21 cellular contexts compared by ENCODE assay signal in the genomic region with DNA sequence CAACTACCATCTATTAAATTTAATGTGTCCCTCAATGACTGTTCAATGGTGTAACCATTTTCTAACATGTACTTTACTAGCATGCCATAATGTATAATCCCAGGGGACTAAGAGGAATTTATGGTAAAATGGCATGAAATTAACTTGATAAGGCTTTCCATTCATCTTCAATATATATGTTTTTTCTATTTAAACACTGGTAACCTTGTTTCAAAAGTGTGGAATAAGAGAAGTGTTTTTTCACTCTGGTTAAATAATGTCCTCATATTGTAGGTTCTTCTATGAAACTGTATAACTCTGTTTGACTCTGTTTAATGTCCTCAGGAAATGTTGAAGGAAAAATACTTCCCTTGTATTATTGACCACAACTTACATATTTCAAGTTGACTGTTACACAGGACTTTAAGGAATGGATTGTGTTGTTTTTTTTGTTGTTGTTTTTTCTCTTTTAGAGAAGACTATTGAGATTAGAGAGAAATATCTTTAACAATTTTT.
DNase-seq lines count a peak whose midpoint lies in the region; ATAC-seq and TF ChIP-seq lines count a peak whose summit lies in the region.
"Had no signal": no experiment of that assay in that cellular context is flagged by ENCODE, and none has a peak within 500 bp of the region (broad histone marks: within the 10 kb centered on the region; RNA-seq: fewer than 3 reads in every experiment).

No MANE protein-coding gene starts in this region.

- TF ChIP-seq CTCF in SK-N-SH (IDR thresholded peaks at IDR 0.05), result no peak
- no peak for TF ChIP-seq CTCF in smooth muscle cell (IDR thresholded peaks at IDR 0.05; ENCODE audit: borderline replicate concordance, insufficient read depth, poor library complexity, severe bottlenecking)

- H3K9me3 ChIP-seq in SK-N-SH (peaks cover 7% of the 10 kb centered on the region; the same call in 1 of the 2 replicates), adipocyte (ENCODE audit: control insufficient read depth, low read length) (no peaks in the 10 kb centered on the region), smooth muscle cell (replicated peaks; ENCODE audit: low read depth) (no peaks in the 10 kb centered on the region)
- H3K9me3 ChIP-seq: A549, BLaER1 had no signal

- H2AFZ ChIP-seq in SK-N-SH (ENCODE audit: low read depth) (no peak overlapping the region), smooth muscle cell (ENCODE audit: low read depth) (peak overlapping the region; percentile 50)

- H3K27me3 ChIP-seq in SK-N-SH (ENCODE audit: insufficient read depth), result no peaks in the 10 kb centered on the region
- H3K27me3 ChIP-seq in adipocyte (replicated peaks; ENCODE audit: control insufficient read depth, insufficient read depth, low read length), result no peaks in the 10 kb centered on the region
- H3K27me3 ChIP-seq in smooth muscle cell (ENCODE audit: low read depth), result no peaks in the 10 kb centered on the region
- H3K27me3 ChIP-seq: BLaER1 had no signal

- no peak for TF ChIP-seq EP300 in SK-N-SH (IDR thresholded peaks at IDR 0.05; ENCODE audit: borderline replicate concordance in 1 of 2, low read depth in 1 of 2, low read length in 1 of 2)

- TF ChIP-seq RAD21 in SK-N-SH (IDR thresholded peaks at IDR 0.05; ENCODE audit: low read length), result no peak

- no peak overlapping the region for H3K9ac ChIP-seq in SK-N-SH
- H3K9ac ChIP-seq in adipocyte (ENCODE audit: low read length), result no peak overlapping the region
- no peak overlapping the region for H3K9ac ChIP-seq in smooth muscle cell (ENCODE audit: low read depth)
- H3K9ac ChIP-seq: BLaER1 had no signal

- DNase-seq in SK-N-SH (no peak), adipocyte (ENCODE audit: low read depth) (peak; percentile 34), foreskin melanocyte (peak; percentile 90), smooth muscle cell (lab: John Stamatoyannopoulos, UW; ENCODE audit: unreplicated experiment) (no peak)
- no peak for DNase-seq in activated CD4-positive, alpha-beta T cell treated with anti-CD3 and anti-CD28 coated beads for 48 hours
- DNase-seq: CD4-positive, alpha-beta memory T cell; DMS 273 treated with DMSO at 0.1 percent for 48 hours; DMS53; DND-41; EL; GOT3; H7; HFFc6 had no signal

- H3K4me1 ChIP-seq in SK-N-SH (ENCODE audit: control insufficient read depth in 1 of 2, insufficient read depth in 2 of 2, low read depth in 1 of 2, low read length in 1 of 2) (peaks cover 0 to 3% of the 10 kb centered on the region in 2 experiments; a peak in 2 of 4 replicates), adipocyte (ENCODE audit: control insufficient read depth, insufficient read depth, low read length) (peaks cover 3% of the 10 kb centered on the region), smooth muscle cell (ENCODE audit: low read depth) (no peaks in the 10 kb centered on the region)
- H3K4me1 ChIP-seq: A549, BLaER1 had no signal

- H3K27ac ChIP-seq in SK-N-SH (ENCODE audit: low read depth in 2 of 2, low read length in 1 of 2) (no peak overlapping the region), smooth muscle cell (ENCODE audit: low read depth) (no peak overlapping the region)
- H3K27ac ChIP-seq: 22Rv1, A549, BLaER1 had no signal

- no peak overlapping the region for H3K4me3 ChIP-seq in SK-N-SH (ENCODE audit: low read depth in 2 of 2, low read length in 1 of 2)
- no peak overlapping the region for H3K4me3 ChIP-seq in adipocyte (ENCODE audit: low read length)
- no peak overlapping the region for H3K4me3 ChIP-seq in smooth muscle cell
- H3K4me3 ChIP-seq: A549, BLaER1, GM12878 had no signal

- ATAC-seq in SK-N-SH treated with all-trans-retinoic acid at 6 μM for 48 hours, result no peak
- ATAC-seq in HG03439 (IDR thresholded peaks at IDR 0.05; ENCODE audit: unreplicated experiment), result no peak
- no peak for ATAC-seq in GM19455 (IDR thresholded peaks at IDR 0.05; ENCODE audit: unreplicated experiment)
- ATAC-seq: A549, GM12878, HCT116 had no signal

- H3K9me2 ChIP-seq in SK-N-SH, result no peaks in the 10 kb centered on the region

- POLR2A ChIA-PET in SK-N-SH (lab: Yijun Ruan, JAX), result no interaction called here

- H3K79me2 ChIP-seq in SK-N-SH (ENCODE audit: insufficient read depth) (no peaks in the 10 kb centered on the region), smooth muscle cell (ENCODE audit: low read depth) (no peaks in the 10 kb centered on the region)

- H3F3A ChIP-seq in SK-N-SH (replicated peaks; ENCODE audit: insufficient read depth) (peaks cover 9% of the 10 kb centered on the region), smooth muscle cell (ENCODE audit: low read depth) (no peaks in the 10 kb centered on the region)

- H3K4me2 ChIP-seq in SK-N-SH (no peak overlapping the region), smooth muscle cell (no peak overlapping the region)
- H3K4me2 ChIP-seq: A549, BLaER1 had no signal

- CTCF ChIA-PET in SK-N-SH (lab: Yijun Ruan, JAX), result no interaction called here

- no peaks in the 10 kb centered on the region for H3K36me3 ChIP-seq in SK-N-SH (replicated peaks in 1 of 2; ENCODE audit: control insufficient read depth in 1 of 2, insufficient read depth in 2 of 2, low read length in 1 of 2)
- H3K36me3 ChIP-seq in adipocyte (ENCODE audit: control insufficient read depth, insufficient read depth, low read length, severe bottlenecking), result no peaks in the 10 kb centered on the region
- H3K36me3 ChIP-seq in smooth muscle cell (ENCODE audit: low read depth), result no peaks in the 10 kb centered on the region
- H3K36me3 ChIP-seq: BLaER1 had no signal

- H4K20me1 ChIP-seq in SK-N-SH (ENCODE audit: insufficient read depth), result no peaks in the 10 kb centered on the region
- no peaks in the 10 kb centered on the region for H4K20me1 ChIP-seq in smooth muscle cell (ENCODE audit: low read depth)
- H4K20me1 ChIP-seq: BLaER1 had no signal

TF ChIP-seq in SK-N-SH, 30 proteins besides CTCF, POLR2A, EP300 and RAD21:
- TF ChIP-seq TCF12 (IDR thresholded peaks at IDR 0.05) (peak; percentile 16; the same call in 1 of the 2 replicates), USF1 (IDR thresholded peaks at IDR 0.05; ENCODE audit: borderline replicate concordance, low read depth) (no peak)

TF ChIP-seq in SK-N-SH treated with all-trans-retinoic acid at 6 μM for 48 hours, 23 proteins besides CTCF, POLR2A, EP300 and RAD21 (continues in another document):
- TF ChIP-seq GLIS3 (CRISPR knock-in tag; IDR thresholded peaks at IDR 0.05), result no peak
- TF ChIP-seq TCF4 (CRISPR knock-in tag; IDR thresholded peaks at IDR 0.05; ENCODE audit: borderline replicate concordance), result no peak
- no peak for TF ChIP-seq PATZ1 (CRISPR knock-in tag; IDR thresholded peaks at IDR 0.05; ENCODE audit: borderline replicate concordance)
- TF ChIP-seq, protein P1, sequence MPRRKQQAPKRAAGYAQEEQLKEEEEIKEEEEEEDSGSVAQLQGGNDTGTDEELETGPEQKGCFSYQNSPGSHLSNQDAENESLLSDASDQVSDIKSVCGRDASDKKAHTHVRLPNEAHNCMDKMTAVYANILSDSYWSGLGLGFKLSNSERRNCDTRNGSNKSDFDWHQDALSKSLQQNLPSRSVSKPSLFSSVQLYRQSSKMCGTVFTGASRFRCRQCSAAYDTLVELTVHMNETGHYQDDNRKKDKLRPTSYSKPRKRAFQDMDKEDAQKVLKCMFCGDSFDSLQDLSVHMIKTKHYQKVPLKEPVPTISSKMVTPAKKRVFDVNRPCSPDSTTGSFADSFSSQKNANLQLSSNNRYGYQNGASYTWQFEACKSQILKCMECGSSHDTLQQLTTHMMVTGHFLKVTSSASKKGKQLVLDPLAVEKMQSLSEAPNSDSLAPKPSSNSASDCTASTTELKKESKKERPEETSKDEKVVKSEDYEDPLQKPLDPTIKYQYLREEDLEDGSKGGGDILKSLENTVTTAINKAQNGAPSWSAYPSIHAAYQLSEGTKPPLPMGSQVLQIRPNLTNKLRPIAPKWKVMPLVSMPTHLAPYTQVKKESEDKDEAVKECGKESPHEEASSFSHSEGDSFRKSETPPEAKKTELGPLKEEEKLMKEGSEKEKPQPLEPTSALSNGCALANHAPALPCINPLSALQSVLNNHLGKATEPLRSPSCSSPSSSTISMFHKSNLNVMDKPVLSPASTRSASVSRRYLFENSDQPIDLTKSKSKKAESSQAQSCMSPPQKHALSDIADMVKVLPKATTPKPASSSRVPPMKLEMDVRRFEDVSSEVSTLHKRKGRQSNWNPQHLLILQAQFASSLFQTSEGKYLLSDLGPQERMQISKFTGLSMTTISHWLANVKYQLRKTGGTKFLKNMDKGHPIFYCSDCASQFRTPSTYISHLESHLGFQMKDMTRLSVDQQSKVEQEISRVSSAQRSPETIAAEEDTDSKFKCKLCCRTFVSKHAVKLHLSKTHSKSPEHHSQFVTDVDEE (CRISPR knock-in tag; IDR thresholded peaks at IDR 0.05), result no peak
- no peak for TF ChIP-seq ZFP3 (CRISPR knock-in tag; IDR thresholded peaks at IDR 0.05)
- no peak for TF ChIP-seq CSRNP3 (CRISPR knock-in tag; IDR thresholded peaks at IDR 0.05)
- TF ChIP-seq ZC3H10 (CRISPR knock-in tag; IDR thresholded peaks at IDR 0.05), result no peak
- TF ChIP-seq ARNTL (CRISPR knock-in tag; IDR thresholded peaks at IDR 0.05; ENCODE audit: borderline replicate concordance, low read depth), result no peak
- no peak for TF ChIP-seq PPARA (CRISPR knock-in tag; IDR thresholded peaks at IDR 0.05; ENCODE audit: borderline replicate concordance)

Comparison
In these comparisons a context has a peak if more than half of its experiments do, and no peak if none do; other contexts are left out.
1. DNase-seq: peak in adipocyte (single experiment) and foreskin melanocyte (single experiment); none in SK-N-SH (single experiment), smooth muscle cell (single experiment) and activated CD4-positive, alpha-beta T cell treated with anti-CD3 and anti-CD28 coated beads for 48 hours (single experiment).